Comparison of ENCODE assay signal across 7 cellular contexts in the genomic region with DNA sequence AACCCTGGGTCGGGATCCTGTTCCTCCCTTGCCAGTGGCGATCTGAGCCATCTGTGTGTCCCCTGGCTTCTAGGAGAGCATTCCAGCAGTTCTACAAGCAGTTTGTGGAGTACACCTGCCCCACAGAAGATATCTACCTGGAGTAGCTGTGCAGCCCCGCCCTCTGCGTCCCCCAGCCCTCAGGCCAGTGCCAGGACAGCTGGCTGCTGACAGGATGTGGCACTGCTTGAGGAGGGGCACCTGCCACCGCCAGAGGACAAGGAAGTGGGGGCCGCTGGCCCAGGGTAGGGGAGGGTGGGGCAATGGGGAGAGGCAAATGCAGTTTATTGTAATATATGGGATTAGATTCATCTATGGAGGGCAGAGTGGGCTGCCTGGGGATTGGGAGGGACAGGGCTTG. TPM values are rescaled to one million over a fixed set of nuclear protein-coding genes. Genes with fewer than 3 reads are reported as not detected.
"Had no signal": no experiment of that assay in that cellular context is flagged by ENCODE, and none has a peak within 500 bp of the region (broad histone marks: within the 10 kb centered on the region; RNA-seq: fewer than 3 reads in every experiment).

No MANE protein-coding gene starts in this region.

RNA-seq across cellular contexts. Expression of a gene that starts 1.5 kb away (rescaled TPM):
- total RNA-seq: kidney epithelial cell, left ventricle myocardium inferior had no signal

RNA-seq across cellular contexts. Expression of a gene that starts 16.9 kb away (rescaled TPM):
- total RNA-seq: chondrocyte, left ventricle myocardium inferior, mesenteric fat pad, posterior vena cava, pulmonary artery endothelial cell, tibial nerve had no signal
